In the genomic region with DNA sequence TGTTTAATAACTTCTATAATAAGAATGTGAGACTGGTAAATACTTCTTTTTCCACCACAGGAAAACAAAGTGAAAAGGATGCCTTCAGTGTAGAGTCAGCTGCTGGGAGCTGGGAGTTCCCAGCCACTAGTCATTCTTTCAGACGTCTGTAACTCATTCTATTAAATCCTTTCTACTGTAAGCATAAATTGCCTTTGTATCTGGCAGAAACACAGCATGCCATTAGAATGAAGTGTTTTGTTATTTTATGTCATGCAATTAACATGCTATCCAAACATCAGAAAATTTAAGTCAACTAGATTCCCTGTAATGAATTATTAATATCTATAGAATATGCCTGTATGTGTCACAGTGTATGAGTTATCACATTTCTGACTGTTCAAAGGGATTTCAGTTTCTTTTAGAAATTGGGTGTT, we compare ENCODE assay signal across 17 cellular contexts. TPM values are rescaled to one million over a fixed set of nuclear protein-coding genes. Genes with fewer than 3 reads are reported as not detected.
A peak's percentile ranks its signal among the peaks of the same experiment; 100 is the strongest.
DNase-seq lines count a peak whose midpoint lies in the region; ATAC-seq and TF ChIP-seq lines count a peak whose summit lies in the region.
"Had no signal": no experiment of that assay in that cellular context is flagged by ENCODE, and none has a peak within 500 bp of the region (broad histone marks: within the 10 kb centered on the region; RNA-seq: fewer than 3 reads in every experiment).

No MANE protein-coding gene starts in this region.

- ATAC-seq in activated naive CD8-positive, alpha-beta T cell treated with anti-CD3 and anti-CD28 coated beads, Interleukin-2, amount 50 U/mL, for 24 hours: no peak
- ATAC-seq in GM18868 (IDR thresholded peaks at IDR 0.05; ENCODE audit: unreplicated experiment) (no peak), HG03175 (IDR thresholded peaks at IDR 0.05; ENCODE audit: unreplicated experiment) (no peak)
- ATAC-seq: CD8-positive, alpha-beta T cell; naive thymus-derived CD8-positive, alpha-beta T cell; right lobe of liver had no signal

- H3K9me3 ChIP-seq in SJSA1 (replicated peaks): no peaks in the 10 kb centered on the region; the same call in 1 of the 2 replicates
- H3K9me3 ChIP-seq: right lobe of liver had no signal

- TF ChIP-seq CTCF in BJ (IDR thresholded peaks at IDR 0.05; ENCODE audit: insufficient read depth, low read depth, low read length): no peak

- H3K4me1 Mint-ChIP-seq in activated naive CD8-positive, alpha-beta T cell treated with anti-CD3 and anti-CD28 coated beads, Interleukin-2, amount 50 U/mL, for 24 hours: peaks cover 10% of the 10 kb centered on the region

- no peaks in the 10 kb centered on the region for H3K27me3 Mint-ChIP-seq in activated naive CD8-positive, alpha-beta T cell treated with anti-CD3 and anti-CD28 coated beads, Interleukin-2, amount 50 U/mL, for 24 hours
- H3K27me3 Mint-ChIP-seq: activated CD4-positive, alpha-beta memory T cell treated with anti-CD3 and anti-CD28 coated beads, Interleukin-2, amount 10 ng/mL, durations not matched to agents 7 days and 5 days; naive thymus-derived CD8-positive, alpha-beta T cell had no signal

- peaks cover 34% of the 10 kb centered on the region for H3K36me3 Mint-ChIP-seq in activated naive CD8-positive, alpha-beta T cell treated with anti-CD3 and anti-CD28 coated beads, Interleukin-2, amount 50 U/mL, for 24 hours (ENCODE audit: low read depth)

- no peaks in the 10 kb centered on the region for H3K36me3 ChIP-seq in BJ (ENCODE audit: control insufficient read depth, insufficient read depth, low read length)
- peaks cover 15% of the 10 kb centered on the region for H3K36me3 ChIP-seq in SJSA1

- H3K4me3 ChIP-seq in BJ (ENCODE audit: low read depth, low read length): no peak overlapping the region
- H3K4me3 ChIP-seq in SJSA1: no peak overlapping the region
- H3K4me3 ChIP-seq: right lobe of liver had no signal

- peak overlapping the region; percentile 93 for H3K27ac ChIP-seq in SJSA1
- H3K27ac ChIP-seq: right lobe of liver had no signal

- H3K9me3 Mint-ChIP-seq in activated naive CD8-positive, alpha-beta T cell treated with anti-CD3 and anti-CD28 coated beads, Interleukin-2, amount 50 U/mL, for 24 hours: peaks cover 11% of the 10 kb centered on the region
- H3K9me3 Mint-ChIP-seq: CD8-positive, alpha-beta T cell had no signal

- H3K27ac Mint-ChIP-seq in activated naive CD8-positive, alpha-beta T cell treated with anti-CD3 and anti-CD28 coated beads, Interleukin-2, amount 50 U/mL, for 24 hours: no peak overlapping the region
- H3K27ac Mint-ChIP-seq: activated CD4-positive, alpha-beta memory T cell treated with anti-CD3 and anti-CD28 coated beads, Interleukin-2, amount 10 ng/mL, durations not matched to agents 7 days and 5 days; CD8-positive, alpha-beta T cell; T-helper 1 cell treated with Interleukin-12 subunit alpha and Interleukin-12 subunit beta and Interleukin-4 antibody, amounts not matched to agents 30 μg/mL and 1 μg/mL, for 36 hours had no signal

- H3K4me1 ChIP-seq in SJSA1 (replicated peaks): peaks cover 53% of the 10 kb centered on the region
- H3K4me1 ChIP-seq: right lobe of liver had no signal

- POLR2A ChIA-PET in BJ (lab: Charles Lee): interaction anchor here (0.9 to 1.0 kb wide), 2 partner anchors 13 to 15 kb away, joined by 5 read pairs; partner anchors contain the start of gene BPGM

- DNase-seq in BJ (ENCODE audit: low read depth) (peak; percentile 67), SJSA1 (ENCODE audit: low read depth in 1 of 2, low spot score in 2 of 2) (peak; percentile 65 to 84), fibroblast of gingiva (ENCODE audit: low read depth) (peak; percentile 42), non-pigmented ciliary epithelial cell (ENCODE audit: low read depth) (peak; percentile 78)
- no peak for DNase-seq in activated naive CD8-positive, alpha-beta T cell treated with anti-CD3 and anti-CD28 coated beads, Interleukin-2, amount 50 U/mL, for 24 hours
- DNase-seq in stimulated activated CD4-positive, alpha-beta T cell treated with anti-CD3 and anti-CD28 coated beads, Interleukin-4, amount 100 ng/mL, for 4 hours: no peak
- DNase-seq: activated CD4-positive, alpha-beta memory T cell treated with anti-CD3 and anti-CD28 coated beads, Interleukin-2, amount 10 ng/mL, durations not matched to agents 7 days and 5 days; activated naive CD4-positive, alpha-beta T cell; CD8-positive, alpha-beta T cell; left cardiac atrium; naive thymus-derived CD8-positive, alpha-beta T cell; NCI-H1417 treated with DMSO at 0.1 percent for 48 hours; NCI-H510A; right lobe of liver had no signal

- no peak overlapping the region for H3K4me3 Mint-ChIP-seq in activated naive CD8-positive, alpha-beta T cell treated with anti-CD3 and anti-CD28 coated beads, Interleukin-2, amount 50 U/mL, for 24 hours
- H3K4me3 Mint-ChIP-seq: activated CD4-positive, alpha-beta memory T cell treated with anti-CD3 and anti-CD28 coated beads, Interleukin-2, amount 10 ng/mL, durations not matched to agents 7 days and 5 days; CD8-positive, alpha-beta T cell; naive thymus-derived CD8-positive, alpha-beta T cell; T-helper 1 cell treated with Interleukin-12 subunit alpha and Interleukin-12 subunit beta and Interleukin-4 antibody, amounts not matched to agents 30 μg/mL and 1 μg/mL, for 36 hours had no signal

- H3K27me3 ChIP-seq in BJ (ENCODE audit: control insufficient read depth, insufficient read depth, low read length): no peaks in the 10 kb centered on the region
- no peaks in the 10 kb centered on the region for H3K27me3 ChIP-seq in SJSA1 (replicated peaks)
- H3K27me3 ChIP-seq: right lobe of liver had no signal

- CTCF ChIA-PET in BJ (lab: Yijun Ruan, JAX): interaction anchor here (0.6 to 3.3 kb wide), 5 partner anchors 8 to 178 kb away, joined by 3 to 13 read pairs (median 4); no protein-coding TSS in a partner anchor

RNA-seq across cellular contexts. Expression of gene BPGM, which starts 14.3 kb away (rescaled TPM):
- 14.1 and 25.0 TPM in 2 replicates for polyA plus RNA-seq in BJ (2011; rRNA removed)
- polyA minus RNA-seq in BJ (2011; rRNA and poly(A)+ RNA removed): 6.6 and 6.9 TPM in 2 replicates
- total RNA-seq in SJSA1 (2014; rRNA removed; shearing (Covaris generic)): 43.7 and 45.4 TPM in 2 replicates

Comparison
In these comparisons a context has a peak if more than half of its experiments do, and no peak if none do; other contexts are left out.
1. DNase-seq: peak in BJ (single experiment), SJSA1 (2 of 2), fibroblast of gingiva (single experiment) and non-pigmented ciliary epithelial cell (single experiment); none in activated naive CD8-positive, alpha-beta T cell treated with anti-CD3 and anti-CD28 coated beads, Interleukin-2, amount 50 U/mL, for 24 hours (single experiment) and stimulated activated CD4-positive, alpha-beta T cell treated with anti-CD3 and anti-CD28 coated beads, Interleukin-4, amount 100 ng/mL, for 4 hours (0 of 2).